25 cellular contexts compared by ENCODE assay signal in genomic region chr6:13364842-13365241, GRCh38.
"Had no signal": no experiment of that assay in that cellular context is flagged by ENCODE, and none has a peak within 500 bp of the region (broad histone marks: within the 10 kb centered on the region; RNA-seq: fewer than 3 reads in every experiment).

No MANE protein-coding gene starts in this region.

- H3K4me3 ChIP-seq: dorsolateral prefrontal cortex, gastrocnemius medialis, heart left ventricle, hepatocyte, left lung, smooth muscle cell, thoracic aorta, transverse colon, vagina had no signal

- H3K9me3 Mint-ChIP-seq: natural killer cell had no signal

- H3K4me3 Mint-ChIP-seq: natural killer cell had no signal

- DNase-seq: cerebellar nuclear complex; dorsolateral prefrontal cortex; effector CD4-positive, alpha-beta T cell; foreskin fibroblast; gastrocnemius medialis; heart left ventricle; left cardiac atrium; natural killer cell; stimulated activated CD4-positive, alpha-beta T cell treated with anti-CD3 and anti-CD28 coated beads, Interleukin-12 subunit alpha, Interleukin-12 subunit beta, amount 100 ng/mL, for 4 hours; stimulated activated CD4-positive, alpha-beta T cell treated with anti-CD3 and anti-CD28 coated beads, Interleukin-1b, Interleukin-23, amount 100 ng/mL, for 48 hours; stimulated activated CD4-positive, alpha-beta T cell treated with anti-CD3 and anti-CD28 coated beads, Interleukin-4, amount 100 ng/mL, for 1 hour; stimulated activated CD8-positive, alpha-beta memory T cell treated with anti-CD3 and anti-CD28 coated beads, Interleukin-4, amount 100 ng/mL, for 48 hours; stimulated activated naive CD4-positive, alpha-beta T cell treated with Interleukin-2 at 50 U/mL for 16 hours; transverse colon had no signal

- H3K27me3 ChIP-seq: dorsolateral prefrontal cortex, gastrocnemius medialis, heart left ventricle, hepatocyte, left lung, neutrophil, transverse colon, vagina had no signal

- H3K36me3 Mint-ChIP-seq: natural killer cell had no signal

- H3K36me3 ChIP-seq: thoracic aorta, transverse colon had no signal

- H3K27ac Mint-ChIP-seq: natural killer cell, progenitor cell of endocrine pancreas had no signal

- ATAC-seq: esophagus mucosa, gastrocnemius medialis, heart left ventricle, left cardiac atrium, left lung, natural killer cell, sciatic nerve had no signal

- H3K4me1 ChIP-seq: left lung, parathyroid adenoma had no signal

- H3K9me3 ChIP-seq: gastrocnemius medialis, heart left ventricle, left lung, neutrophil, thoracic aorta, transverse colon, vagina had no signal

- H3K27me3 Mint-ChIP-seq: progenitor cell of endocrine pancreas had no signal

- H3K27ac ChIP-seq: epithelial cell of prostate, gastrocnemius medialis, heart left ventricle, hepatocyte, left lung, neutrophil, parathyroid adenoma, thoracic aorta, transverse colon, vagina had no signal
